Comparison of ENCODE assay signal across 9 cellular contexts in the genomic region with DNA sequence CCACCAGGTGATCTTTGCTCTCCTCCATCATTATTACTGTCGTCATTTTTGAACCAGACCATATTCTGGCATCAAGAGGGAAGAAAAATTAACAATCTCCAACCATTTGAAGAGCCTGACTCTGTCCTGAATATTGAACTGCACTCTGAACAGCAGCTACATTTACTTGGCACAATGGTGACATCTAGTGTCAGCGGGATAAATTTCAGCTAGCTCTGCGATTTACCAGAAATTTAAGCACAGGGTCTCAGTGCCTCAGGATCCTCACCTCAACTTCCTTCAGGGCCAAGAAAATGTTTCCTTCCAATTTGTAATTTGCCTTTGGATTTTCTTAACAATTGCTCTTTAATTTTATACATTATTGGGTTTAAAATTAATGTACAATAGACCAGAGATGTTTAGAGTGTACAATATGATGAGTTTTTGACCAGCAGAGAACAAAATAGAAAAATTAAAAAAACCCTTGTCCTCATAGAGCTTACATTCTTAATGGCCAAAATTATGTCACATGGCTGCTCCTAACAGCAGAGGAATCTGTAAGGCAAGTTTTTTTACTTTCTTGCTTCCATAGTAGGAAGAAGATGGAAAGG. TPM values are rescaled to one million over a fixed set of nuclear protein-coding genes. Genes with fewer than 3 reads are reported as not detected.
A peak's percentile ranks its signal among the peaks of the same experiment; 100 is the strongest.
DNase-seq lines count a peak whose midpoint lies in the region; ATAC-seq, FAIRE-seq and TF ChIP-seq lines count a peak whose summit lies in the region.
"Had no signal": no experiment of that assay in that cellular context is flagged by ENCODE, and none has a peak within 500 bp of the region (broad histone marks: within the 10 kb centered on the region; RNA-seq: fewer than 3 reads in every experiment).

No MANE protein-coding gene starts in this region.

- H3K36me3 ChIP-seq in SK-N-MC (ENCODE audit: insufficient read depth, low read length) (no peaks in the 10 kb centered on the region), astrocyte (ENCODE audit: insufficient read depth, low read length) (no peaks in the 10 kb centered on the region), iPS DF 6.9 (ENCODE audit: control insufficient read depth, insufficient read depth, low read length) (no peaks in the 10 kb centered on the region)

- H3K9ac ChIP-seq in SK-N-MC (ENCODE audit: insufficient read length) (no peak overlapping the region), astrocyte (ENCODE audit: low read length) (no peak overlapping the region)

- no peaks in the 10 kb centered on the region for H3K36me3 Mint-ChIP-seq in astrocyte (ENCODE audit: low read depth, unreplicated experiment)

- H3K4me1 ChIP-seq in astrocyte (ENCODE audit: insufficient read depth, low read length) (no peaks in the 10 kb centered on the region), iPS DF 6.9 (ENCODE audit: control insufficient read depth, insufficient read depth, low read length) (no peaks in the 10 kb centered on the region)

- no peak overlapping the region for H2AFZ ChIP-seq in astrocyte (ENCODE audit: low read depth, low read length)

- DNase-seq in A172 (ENCODE audit: low spot score) (peak; percentile 28), SK-N-MC (ENCODE audit: low read depth, low spot score) (peak; percentile 1), astrocyte (ENCODE audit: low read depth) (peak; percentile 22), iPS DF 6.9 (ENCODE audit: low read depth, low spot score) (peak; percentile 35)
- peak; percentile 52 for DNase-seq in stimulated activated CD4-positive, alpha-beta T cell treated with anti-CD3 and anti-CD28 coated beads, Interleukin-15, amount 100 ng/mL, for 24 hours

- FAIRE-seq in astrocyte (lab: Jason Lieb, UNC): peak; percentile 55

- no peaks in the 10 kb centered on the region for H3K79me2 ChIP-seq in astrocyte (ENCODE audit: insufficient read depth, low read length)

- no peak overlapping the region for H3K4me2 ChIP-seq in astrocyte (ENCODE audit: low read length)

- no peak for ATAC-seq in GM21737 (IDR thresholded peaks at IDR 0.05; ENCODE audit: unreplicated experiment)

- H3K4me3 ChIP-seq in SK-N-MC: no peak overlapping the region
- no peak overlapping the region for H3K4me3 ChIP-seq in astrocyte (ENCODE audit: insufficient read depth, low read depth, low read length)
- H3K4me3 ChIP-seq in iPS DF 6.9 (ENCODE audit: low read length): no peak overlapping the region

- WGBS in iPS DF 6.9 (ENCODE audit: insufficient coverage, insufficient read length): no CpG with 5 or more reads among the region's 3 CpGs

- H3K27ac ChIP-seq in SK-N-MC (no peak overlapping the region), astrocyte (ENCODE audit: low read depth, low read length) (no peak overlapping the region), iPS DF 6.9 (ENCODE audit: low read length) (no peak overlapping the region)

- H3K27ac Mint-ChIP-seq in astrocyte (ENCODE audit: unreplicated experiment): no peak overlapping the region

- H3K27me3 Mint-ChIP-seq in astrocyte (ENCODE audit: low read depth, unreplicated experiment): peaks cover 16% of the 10 kb centered on the region

- no peaks in the 10 kb centered on the region for H3K27me3 ChIP-seq in astrocyte (ENCODE audit: insufficient read depth, low read length)
- no peaks in the 10 kb centered on the region for H3K27me3 ChIP-seq in iPS DF 6.9 (ENCODE audit: control insufficient read depth, insufficient read depth, low read length)

- no peaks in the 10 kb centered on the region for H4K20me1 ChIP-seq in astrocyte (ENCODE audit: insufficient read depth, low read length)

- no peak overlapping the region for H3K4me3 Mint-ChIP-seq in astrocyte (ENCODE audit: unreplicated experiment)

- peaks cover 5% of the 10 kb centered on the region for H3K9me3 Mint-ChIP-seq in astrocyte (ENCODE audit: unreplicated experiment)

- H3K4me1 Mint-ChIP-seq in astrocyte (ENCODE audit: low read depth, unreplicated experiment): no peaks in the 10 kb centered on the region

- H3K9me3 ChIP-seq in SK-N-MC (ENCODE audit: low read depth, low read length) (no peaks in the 10 kb centered on the region), astrocyte (ENCODE audit: insufficient read depth, low read depth, low read length) (no peaks in the 10 kb centered on the region), iPS DF 6.9 (ENCODE audit: control insufficient read depth, insufficient read depth, low read length) (no peaks in the 10 kb centered on the region)

- TF ChIP-seq CTCF in GM12872 (IDR thresholded peaks at IDR 0.05; ENCODE audit: insufficient read depth, low read depth, low read length) (peak; percentile 71), LNCAP (IDR thresholded peaks at IDR 0.05) (peak; percentile 79), astrocyte (IDR thresholded peaks at IDR 0.05; ENCODE audit: insufficient read depth, low read depth, low read length) (peak; percentile 89)

RNA-seq across cellular contexts. Expression of a gene that starts 10.7 kb away (rescaled TPM):
- 2.1 and 5.8 TPM in 2 replicates for total RNA-seq in A172 (2014; rRNA removed; shearing (Covaris generic))
- 2.8 and 2.9 TPM in 2 replicates for total RNA-seq in astrocyte

RNA-seq across cellular contexts. Expression of a gene that starts 26.4 kb away (rescaled TPM):
- 0.55 and 0.60 TPM in 2 replicates for total RNA-seq in A172 (2014; rRNA removed; shearing (Covaris generic))
- 0.09 TPM in 1 of 2 replicates, not detected in the other for total RNA-seq in astrocyte
- total RNA-seq: lower leg skin had no signal

RNA-seq across cellular contexts. Expression of a gene that starts 37.8 kb away (rescaled TPM):
- 10.1 and 16.3 TPM in 2 replicates for total RNA-seq in A172 (2014; rRNA removed; shearing (Covaris generic))
- 10.9 and 12.4 TPM in 2 replicates for total RNA-seq in astrocyte

RNA-seq across cellular contexts. Expression of a gene that starts 58.0 kb away (rescaled TPM):
- not detected in 2 replicates for total RNA-seq in A172 (2014; rRNA removed; shearing (Covaris generic))
- total RNA-seq in astrocyte: not detected in 2 replicates
- total RNA-seq: lower leg skin had no signal

Comparison
In these comparisons a context has a peak if more than half of its experiments do, and no peak if none do; other contexts are left out.
1. DNase-seq: peak in every context shown above with its lines; median percentile 52 in stimulated activated CD4-positive, alpha-beta T cell treated with anti-CD3 and anti-CD28 coated beads, Interleukin-15, amount 100 ng/mL, for 24 hours; 35 in iPS DF 6.9; 28 in A172; 22 in astrocyte; 1 in SK-N-MC.